Comparison of ENCODE assay signal across 1 cellular context in genomic region chr3:48465531-48466378, GRCh38.
TF ChIP-seq lines count a peak whose summit lies in the region.

No MANE protein-coding gene starts in this region.

TF ChIP-seq in HepG2, 621 proteins besides CTCF, POLR2A, EP300 and RAD21 (continued from another document):
- no peak for TF ChIP-seq GMEB2 (CRISPR knock-in tag; IDR thresholded peaks at IDR 0.05; ENCODE audit: low read depth)
- no peak for TF ChIP-seq BRD4 (CRISPR knock-in tag; IDR thresholded peaks at IDR 0.05)
- TF ChIP-seq TP53 (CRISPR knock-in tag; conservative IDR thresholded peaks at IDR 0.05), result no peak
- TF ChIP-seq, protein P1, sequence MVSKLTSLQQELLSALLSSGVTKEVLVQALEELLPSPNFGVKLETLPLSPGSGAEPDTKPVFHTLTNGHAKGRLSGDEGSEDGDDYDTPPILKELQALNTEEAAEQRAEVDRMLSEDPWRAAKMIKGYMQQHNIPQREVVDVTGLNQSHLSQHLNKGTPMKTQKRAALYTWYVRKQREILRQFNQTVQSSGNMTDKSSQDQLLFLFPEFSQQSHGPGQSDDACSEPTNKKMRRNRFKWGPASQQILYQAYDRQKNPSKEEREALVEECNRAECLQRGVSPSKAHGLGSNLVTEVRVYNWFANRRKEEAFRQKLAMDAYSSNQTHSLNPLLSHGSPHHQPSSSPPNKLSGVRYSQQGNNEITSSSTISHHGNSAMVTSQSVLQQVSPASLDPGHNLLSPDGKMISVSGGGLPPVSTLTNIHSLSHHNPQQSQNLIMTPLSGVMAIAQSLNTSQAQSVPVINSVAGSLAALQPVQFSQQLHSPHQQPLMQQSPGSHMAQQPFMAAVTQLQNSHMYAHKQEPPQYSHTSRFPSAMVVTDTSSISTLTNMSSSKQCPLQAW (CRISPR knock-in tag; IDR thresholded peaks at IDR 0.05), result peak; percentile 72; the same call in 1 of the 2 replicates
- TF ChIP-seq ZNF740 (CRISPR knock-in tag; IDR thresholded peaks at IDR 0.05), result 0 out of 2 replicates have a peak, but pooled peaks have one; percentile 41
- TF ChIP-seq ZNF335 (CRISPR knock-in tag; IDR thresholded peaks at IDR 0.05), result peak; percentile 48; the same call in 1 of the 2 replicates
- TF ChIP-seq, protein P2, sequence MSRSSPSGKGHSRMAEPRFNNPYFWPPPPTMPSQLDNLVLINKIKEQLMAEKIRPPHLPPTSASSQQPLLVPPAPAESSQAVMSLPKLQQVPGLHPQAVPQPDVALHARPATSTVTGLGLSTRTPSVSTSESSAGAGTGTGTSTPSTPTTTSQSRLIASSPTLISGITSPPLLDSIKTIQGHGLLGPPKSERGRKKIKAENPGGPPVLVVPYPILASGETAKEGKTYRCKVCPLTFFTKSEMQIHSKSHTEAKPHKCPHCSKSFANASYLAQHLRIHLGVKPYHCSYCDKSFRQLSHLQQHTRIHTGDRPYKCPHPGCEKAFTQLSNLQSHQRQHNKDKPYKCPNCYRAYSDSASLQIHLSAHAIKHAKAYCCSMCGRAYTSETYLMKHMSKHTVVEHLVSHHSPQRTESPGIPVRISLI (CRISPR knock-in tag; IDR thresholded peaks at IDR 0.05; ENCODE audit: borderline replicate concordance), result peak; percentile 44; the same call in 1 of the 2 replicates
- TF ChIP-seq BRCA1 (CRISPR knock-in tag; IDR thresholded peaks at IDR 0.05), result no peak
- no peak for TF ChIP-seq NFKBIZ (CRISPR knock-in tag; IDR thresholded peaks at IDR 0.05)
- no peak for TF ChIP-seq ZFP41 (CRISPR knock-in tag; IDR thresholded peaks at IDR 0.05; ENCODE audit: borderline replicate concordance)
- TF ChIP-seq MIER2 (CRISPR knock-in tag; IDR thresholded peaks at IDR 0.05), result peak; percentile 59
- TF ChIP-seq ATF4 (CRISPR knock-in tag; IDR thresholded peaks at IDR 0.05), result no peak
- no peak for TF ChIP-seq MBD4 (IDR thresholded peaks at IDR 0.05; ENCODE audit: borderline replicate concordance, low read length)
- no peak for TF ChIP-seq ZNF460 (CRISPR knock-in tag; IDR thresholded peaks at IDR 0.05; ENCODE audit: borderline replicate concordance)
- TF ChIP-seq KLF11 (CRISPR knock-in tag; IDR thresholded peaks at IDR 0.05), result no peak
- no peak for TF ChIP-seq ZSCAN21 (CRISPR knock-in tag; IDR thresholded peaks at IDR 0.05; ENCODE audit: borderline replicate concordance)
- TF ChIP-seq HOXD1 (CRISPR knock-in tag; IDR thresholded peaks at IDR 0.05), result no peak
- no peak for TF ChIP-seq PREB (CRISPR knock-in tag; IDR thresholded peaks at IDR 0.05)
- TF ChIP-seq YEATS4 (CRISPR knock-in tag; IDR thresholded peaks at IDR 0.05; ENCODE audit: borderline replicate concordance), result no peak
- no peak for TF ChIP-seq MTERF4 (CRISPR knock-in tag; IDR thresholded peaks at IDR 0.05)
- no peak for TF ChIP-seq NFIB (CRISPR knock-in tag; IDR thresholded peaks at IDR 0.05; ENCODE audit: borderline replicate concordance)
- no peak for TF ChIP-seq ETV6 (CRISPR knock-in tag; conservative IDR thresholded peaks at IDR 0.05)
- no peak for TF ChIP-seq TBX3 (IDR thresholded peaks at IDR 0.05; ENCODE audit: borderline replicate concordance)
- TF ChIP-seq MED13 (CRISPR knock-in tag; IDR thresholded peaks at IDR 0.05), result no peak
- TF ChIP-seq, protein P3, sequence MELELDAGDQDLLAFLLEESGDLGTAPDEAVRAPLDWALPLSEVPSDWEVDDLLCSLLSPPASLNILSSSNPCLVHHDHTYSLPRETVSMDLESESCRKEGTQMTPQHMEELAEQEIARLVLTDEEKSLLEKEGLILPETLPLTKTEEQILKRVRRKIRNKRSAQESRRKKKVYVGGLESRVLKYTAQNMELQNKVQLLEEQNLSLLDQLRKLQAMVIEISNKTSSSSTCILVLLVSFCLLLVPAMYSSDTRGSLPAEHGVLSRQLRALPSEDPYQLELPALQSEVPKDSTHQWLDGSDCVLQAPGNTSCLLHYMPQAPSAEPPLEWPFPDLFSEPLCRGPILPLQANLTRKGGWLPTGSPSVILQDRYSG (CRISPR knock-in tag; IDR thresholded peaks at IDR 0.05), result no peak
- TF ChIP-seq ZBTB38 (CRISPR knock-in tag; IDR thresholded peaks at IDR 0.05), result 0 out of 2 replicates have a peak, but pooled peaks have one; percentile 36
- TF ChIP-seq, protein P4, sequence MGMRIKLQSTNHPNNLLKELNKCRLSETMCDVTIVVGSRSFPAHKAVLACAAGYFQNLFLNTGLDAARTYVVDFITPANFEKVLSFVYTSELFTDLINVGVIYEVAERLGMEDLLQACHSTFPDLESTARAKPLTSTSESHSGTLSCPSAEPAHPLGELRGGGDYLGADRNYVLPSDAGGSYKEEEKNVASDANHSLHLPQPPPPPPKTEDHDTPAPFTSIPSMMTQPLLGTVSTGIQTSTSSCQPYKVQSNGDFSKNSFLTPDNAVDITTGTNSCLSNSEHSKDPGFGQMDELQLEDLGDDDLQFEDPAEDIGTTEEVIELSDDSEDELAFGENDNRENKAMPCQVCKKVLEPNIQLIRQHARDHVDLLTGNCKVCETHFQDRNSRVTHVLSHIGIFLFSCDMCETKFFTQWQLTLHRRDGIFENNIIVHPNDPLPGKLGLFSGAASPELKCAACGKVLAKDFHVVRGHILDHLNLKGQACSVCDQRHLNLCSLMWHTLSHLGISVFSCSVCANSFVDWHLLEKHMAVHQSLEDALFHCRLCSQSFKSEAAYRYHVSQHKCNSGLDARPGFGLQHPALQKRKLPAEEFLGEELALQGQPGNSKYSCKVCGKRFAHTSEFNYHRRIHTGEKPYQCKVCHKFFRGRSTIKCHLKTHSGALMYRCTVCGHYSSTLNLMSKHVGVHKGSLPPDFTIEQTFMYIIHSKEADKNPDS (CRISPR knock-in tag; IDR thresholded peaks at IDR 0.05), result no peak
- no peak for TF ChIP-seq ZNF703 (CRISPR knock-in tag; IDR thresholded peaks at IDR 0.05; ENCODE audit: borderline replicate concordance)
- no peak for TF ChIP-seq KLF12 (CRISPR knock-in tag; IDR thresholded peaks at IDR 0.05; ENCODE audit: borderline replicate concordance)
- TF ChIP-seq, protein P5, sequence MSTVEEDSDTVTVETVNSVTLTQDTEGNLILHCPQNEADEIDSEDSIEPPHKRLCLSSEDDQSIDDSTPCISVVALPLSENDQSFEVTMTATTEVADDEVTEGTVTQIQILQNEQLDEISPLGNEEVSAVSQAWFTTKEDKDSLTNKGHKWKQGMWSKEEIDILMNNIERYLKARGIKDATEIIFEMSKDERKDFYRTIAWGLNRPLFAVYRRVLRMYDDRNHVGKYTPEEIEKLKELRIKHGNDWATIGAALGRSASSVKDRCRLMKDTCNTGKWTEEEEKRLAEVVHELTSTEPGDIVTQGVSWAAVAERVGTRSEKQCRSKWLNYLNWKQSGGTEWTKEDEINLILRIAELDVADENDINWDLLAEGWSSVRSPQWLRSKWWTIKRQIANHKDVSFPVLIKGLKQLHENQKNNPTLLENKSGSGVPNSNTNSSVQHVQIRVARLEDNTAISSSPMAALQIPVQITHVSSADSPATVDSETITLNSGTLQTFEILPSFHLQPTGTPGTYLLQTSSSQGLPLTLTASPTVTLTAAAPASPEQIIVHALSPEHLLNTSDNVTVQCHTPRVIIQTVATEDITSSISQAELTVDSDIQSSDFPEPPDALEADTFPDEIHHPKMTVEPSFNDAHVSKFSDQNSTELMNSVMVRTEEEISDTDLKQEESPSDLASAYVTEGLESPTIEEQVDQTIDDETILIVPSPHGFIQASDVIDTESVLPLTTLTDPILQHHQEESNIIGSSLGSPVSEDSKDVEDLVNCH (CRISPR knock-in tag; IDR thresholded peaks at IDR 0.05), result no peak
